1 cellular context compared by ENCODE assay signal in genomic region chr10:112959207-112959838, GRCh38.
A peak's percentile ranks its signal among the peaks of the same experiment; 100 is the strongest.
TF ChIP-seq lines count a peak whose summit lies in the region.

No MANE protein-coding gene starts in this region.

TF ChIP-seq in HEK293, 187 proteins besides CTCF, POLR2A, EP300 and RAD21 (continued from another document):
- TF ChIP-seq, protein P1, sequence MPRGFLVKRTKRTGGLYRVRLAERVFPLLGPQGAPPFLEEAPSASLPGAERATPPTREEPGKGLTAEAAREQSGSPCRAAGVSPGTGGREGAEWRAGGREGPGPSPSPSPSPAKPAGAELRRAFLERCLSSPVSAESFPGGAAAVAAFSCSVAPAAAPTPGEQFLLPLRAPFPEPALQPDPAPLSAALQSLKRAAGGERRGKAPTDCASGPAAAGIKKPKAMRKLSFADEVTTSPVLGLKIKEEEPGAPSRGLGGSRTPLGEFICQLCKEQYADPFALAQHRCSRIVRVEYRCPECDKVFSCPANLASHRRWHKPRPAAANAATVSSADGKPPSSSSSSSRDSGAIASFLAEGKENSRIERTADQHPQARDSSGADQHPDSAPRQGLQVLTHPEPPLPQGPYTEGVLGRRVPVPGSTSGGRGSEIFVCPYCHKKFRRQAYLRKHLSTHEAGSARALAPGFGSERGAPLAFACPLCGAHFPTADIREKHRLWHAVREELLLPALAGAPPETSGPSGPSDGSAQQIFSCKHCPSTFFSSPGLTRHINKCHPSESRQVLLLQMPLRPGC (tag by site-specific recombination; IDR thresholded peaks at IDR 0.05), result peak; percentile 98
- TF ChIP-seq ZNF394 (tag by site-specific recombination; IDR thresholded peaks at IDR 0.05; ENCODE audit: borderline replicate concordance), result peak; percentile 61; the same call in 1 of the 2 replicates
- no peak for TF ChIP-seq ZNF132 (tag by site-specific recombination; IDR thresholded peaks at IDR 0.05; ENCODE audit: borderline replicate concordance)
- TF ChIP-seq ZNF791 (tag by site-specific recombination; IDR thresholded peaks at IDR 0.05), result no peak
- no peak for TF ChIP-seq ZBTB7A (tag by site-specific recombination; IDR thresholded peaks at IDR 0.05; ENCODE audit: low read depth)
- TF ChIP-seq ZNF529 (tag by site-specific recombination; IDR thresholded peaks at IDR 0.05; ENCODE audit: insufficient replicate concordance), result no peak
- no peak for TF ChIP-seq ZNF416 (tag by site-specific recombination; IDR thresholded peaks at IDR 0.05)
- TF ChIP-seq ZNF623 (tag by site-specific recombination; IDR thresholded peaks at IDR 0.05), result no peak
- no peak for TF ChIP-seq ZBTB26 (tag by site-specific recombination; optimal IDR thresholded peaks at IDR 0.05)
- peak; percentile 35; the same call in 1 of the 2 replicates for TF ChIP-seq WT1 (tag by site-specific recombination; IDR thresholded peaks at IDR 0.05)
- TF ChIP-seq ZNF366 (tag by site-specific recombination; conservative IDR thresholded peaks at IDR 0.05), result peak; percentile 85
